ENCODE assay signal across 9 cellular contexts in genomic region chr14:65732112-65732511, GRCh38.
DNase-seq lines count a peak whose midpoint lies in the region; ATAC-seq and TF ChIP-seq lines count a peak whose summit lies in the region.
"Had no signal": no experiment of that assay in that cellular context is flagged by ENCODE, and none has a peak within 500 bp of the region (broad histone marks: within the 10 kb centered on the region; RNA-seq: fewer than 3 reads in every experiment).

No MANE protein-coding gene starts in this region.

- no peak overlapping the region for H3K27ac Mint-ChIP-seq in central memory CD8-positive, alpha-beta T cell (ENCODE audit: low read depth)
- no peak overlapping the region for H3K27ac Mint-ChIP-seq in Calu3 (ENCODE audit: unreplicated experiment)

- TF ChIP-seq POLR2A in esophagus squamous epithelium (IDR thresholded peaks at IDR 0.05) (no peak), suprapubic skin (IDR thresholded peaks at IDR 0.05) (no peak)

- ATAC-seq in GM18499 (IDR thresholded peaks at IDR 0.05; ENCODE audit: insufficient read depth, unreplicated experiment): peak; percentile 97
- ATAC-seq in GM19463 (IDR thresholded peaks at IDR 0.05; ENCODE audit: unreplicated experiment): peak; percentile 100
- peak; percentile 89 for ATAC-seq in HG03103 (IDR thresholded peaks at IDR 0.05; ENCODE audit: low read depth, unreplicated experiment)
- peak; percentile 49 for ATAC-seq in central memory CD8-positive, alpha-beta T cell (replicated peaks; ENCODE audit: extremely low read depth, poor library complexity, severe bottlenecking)

- no peaks in the 10 kb centered on the region for H3K27me3 Mint-ChIP-seq in central memory CD8-positive, alpha-beta T cell
- H3K27me3 Mint-ChIP-seq in Calu3 (ENCODE audit: unreplicated experiment): no peaks in the 10 kb centered on the region

- no peak for DNase-seq in central memory CD8-positive, alpha-beta T cell (ENCODE audit: low spot score in 2 of 2)
- DNase-seq in esophagus squamous epithelium (lab: John Stamatoyannopoulos, UW) (no peak), Calu3 (no peak), suprapubic skin (ENCODE audit: low spot score in 2 of 2) (no peak)
- no peak for DNase-seq in activated effector memory CD4-positive, alpha-beta T cell treated with anti-CD3 and anti-CD28 coated beads, Interleukin-2, amount 50 U/mL, for 16 hours
- DNase-seq: DMS79 treated with DMSO at 0.1 percent for 48 hours had no signal

- H3K4me1 Mint-ChIP-seq in central memory CD8-positive, alpha-beta T cell: no peaks in the 10 kb centered on the region
- no peaks in the 10 kb centered on the region for H3K4me1 Mint-ChIP-seq in Calu3 (ENCODE audit: low read depth, unreplicated experiment)

- H3K27ac ChIP-seq in esophagus squamous epithelium (no peak overlapping the region), suprapubic skin (no peak overlapping the region)

- H3K36me3 Mint-ChIP-seq in central memory CD8-positive, alpha-beta T cell (ENCODE audit: insufficient read depth): peaks cover 8% of the 10 kb centered on the region
- H3K36me3 Mint-ChIP-seq in Calu3 (ENCODE audit: insufficient read depth, unreplicated experiment): peaks cover 10% of the 10 kb centered on the region

- BruUV-seq in Calu3 (replicated peaks; lab: Mats Ljungman, UMichigan): no TSS peak

- no peaks in the 10 kb centered on the region for H3K9me3 Mint-ChIP-seq in central memory CD8-positive, alpha-beta T cell
- peaks cover 4% of the 10 kb centered on the region for H3K9me3 Mint-ChIP-seq in Calu3 (ENCODE audit: low read depth, unreplicated experiment)

- peaks cover 0 to 20% (median 0%) of the 10 kb centered on the region in 3 donors for H3K36me3 ChIP-seq in esophagus squamous epithelium
- peaks cover 3% of the 10 kb centered on the region for H3K36me3 ChIP-seq in suprapubic skin

- H3K4me3 Mint-ChIP-seq in central memory CD8-positive, alpha-beta T cell: no peak overlapping the region
- H3K4me3 Mint-ChIP-seq in Calu3 (ENCODE audit: low read depth, unreplicated experiment): no peak overlapping the region

- H3K27me3 ChIP-seq in esophagus squamous epithelium (no peaks in the 10 kb centered on the region), suprapubic skin (no peaks in the 10 kb centered on the region)

- H3K4me3 ChIP-seq in esophagus squamous epithelium: no peak overlapping the region
- no peak overlapping the region for H3K4me3 ChIP-seq in suprapubic skin

- CTCF ChIA-PET in Calu3 (lab: Charles Lee): no interaction called here

- intact Hi-C loops in esophagus squamous epithelium (cut with DNase I): no loop called here
- intact Hi-C loops in Calu3 (cut with micrococcal nuclease; ENCODE audit: unreplicated experiment): no loop called here

- TF ChIP-seq CTCF in esophagus squamous epithelium (IDR thresholded peaks at IDR 0.05) (no peak), Calu3 (IDR thresholded peaks at IDR 0.05; ENCODE audit: unreplicated experiment) (no peak), suprapubic skin (IDR thresholded peaks at IDR 0.05) (no peak)

- H3K4me1 ChIP-seq in esophagus squamous epithelium (no peaks in the 10 kb centered on the region), suprapubic skin (no peaks in the 10 kb centered on the region)

- no peaks in the 10 kb centered on the region for H3K9me3 ChIP-seq in esophagus squamous epithelium
- H3K9me3 ChIP-seq in suprapubic skin: no peaks in the 10 kb centered on the region

- TF ChIP-seq EP300 in suprapubic skin (IDR thresholded peaks at IDR 0.05): no peak

Comparison
In these comparisons a context has a peak if more than half of its experiments do, and no peak if none do; other contexts are left out.
1. ATAC-seq: peak in every context shown above with its lines; median percentile 100 in GM19463; 97 in GM18499; 89 in HG03103; 49 in central memory CD8-positive, alpha-beta T cell.